8 cellular contexts compared by ENCODE assay signal in genomic region chr12:95790025-95790911, GRCh38. TPM values are rescaled to one million over a fixed set of nuclear protein-coding genes. Genes with fewer than 3 reads are reported as not detected.
DNase-seq lines count a peak whose midpoint lies in the region; ATAC-seq and TF ChIP-seq lines count a peak whose summit lies in the region.

TSS of gene NTN4 (minus strand) at chr12:95790764. CDS start at chr12:95790309, 455 bp downstream.

- POLR2A ChIA-PET in HCT116 (lab: Charles Lee), result no interaction called here

- intact Hi-C loops in HCT116 (cut with micrococcal nuclease), result no loop called here

- CTCF ChIA-PET in HCT116 (lab: Charles Lee), result no interaction called here

- RAD21 ChIA-PET in HCT116 (lab: Charles Lee; ENCODE audit: low non-redundant PET in 1 of 2, low total read pairs in 2 of 2, uncharacterized antibody in 2 of 2, unreplicated experiment in 2 of 2), result no interaction called here

- peak within 1 kb of the TSS; percentile 58 for H3K9ac ChIP-seq in HCT116 (ENCODE audit: low read length)

- H3K36me3 ChIP-seq in HCT116 (ENCODE audit: control insufficient read depth in 1 of 2, insufficient read depth in 2 of 2, low read length in 2 of 2), result no peaks in the 10 kb centered on the region
- peaks cover 26% of the 10 kb centered on the region for H3K36me3 ChIP-seq in SJSA1
- H3K36me3 ChIP-seq in kidney epithelial cell (ENCODE audit: control insufficient read depth, insufficient read depth, low read length), result peaks cover 4% of the 10 kb centered on the region

- H3K4me3 ChIP-seq in HCT116 (replicated peaks in 1 of 2; ENCODE audit: low read depth in 1 of 2, low read length in 2 of 2) (peak within 1 kb of the TSS; percentile 51 to 65), SJSA1 (peak within 1 kb of the TSS; percentile 94), kidney epithelial cell (ENCODE audit: low read depth, low read length) (peak within 1 kb of the TSS; percentile 85)

- DNase-seq in DMS53 treated with DMSO at 0.1 percent for 48 hours (lab: John Stamatoyannopoulos, UW; ENCODE audit: unreplicated experiment), result peak; percentile 22
- DNase-seq in HCT116 (ENCODE audit: low read depth, low spot score), result no peak
- peak; percentile 54 to 60 for DNase-seq in SJSA1 (ENCODE audit: low read depth in 1 of 2, low spot score in 2 of 2)
- peak in 15 of 61 donors; percentile 2 to 60 (median 13) for DNase-seq in caudate nucleus (lab: John Stamatoyannopoulos, UW)
- no peak for DNase-seq in kidney epithelial cell (ENCODE audit: low read depth)
- peak; percentile 10 to 12 for DNase-seq in stimulated activated CD8-positive, alpha-beta memory T cell treated with anti-CD3 and anti-CD28 coated beads, Interleukin-2, amount 100 ng/mL, for 48 hours (ENCODE audit: low read depth in 2 of 2)
- no peak for DNase-seq in NCI-H1930 (lab: John Stamatoyannopoulos, UW)

- no TSS peak for BruUV-seq in HCT116 (replicated peaks; lab: Mats Ljungman, UMichigan)

- H3K27me3 ChIP-seq in HCT116 (ENCODE audit: insufficient read depth, low read length) (peaks cover 7% of the 10 kb centered on the region; the same call in 1 of the 2 replicates), SJSA1 (replicated peaks) (no peaks in the 10 kb centered on the region), kidney epithelial cell (ENCODE audit: control insufficient read depth, insufficient read depth, low read length) (no peaks in the 10 kb centered on the region)

- H3K27ac ChIP-seq in HCT116 (ENCODE audit: low read depth, low read length) (no peak within 1 kb of the TSS; the same call in 1 of the 2 replicates), SJSA1 (peak within 1 kb of the TSS; percentile 68), caudate nucleus (ENCODE audit: low read depth, low read length) (peak within 1 kb of the TSS; percentile 54)

- peak within 1 kb of the TSS; percentile 96 for H3K4me2 ChIP-seq in HCT116 (ENCODE audit: low read length)

- TF ChIP-seq RAD21 in HCT116 (IDR thresholded peaks at IDR 0.05; ENCODE audit: low read depth), result no peak

- H2AFZ ChIP-seq in HCT116 (ENCODE audit: low read depth, low read length, poor library complexity, severe bottlenecking), result peak within 1 kb of the TSS; percentile 83

- no peaks in the 10 kb centered on the region for H4K20me1 ChIP-seq in HCT116 (ENCODE audit: insufficient read depth)

- H3K4me1 ChIP-seq in HCT116 (ENCODE audit: control insufficient read depth in 1 of 2, insufficient read depth in 2 of 2, low read length in 2 of 2), result peaks cover 17 to 29% of the 10 kb centered on the region in 2 experiments; a peak in 3 of 4 replicates
- peaks cover 29% of the 10 kb centered on the region for H3K4me1 ChIP-seq in SJSA1 (replicated peaks)

- H3K9me3 ChIP-seq in HCT116 (ENCODE audit: control insufficient read depth in 1 of 2, insufficient read depth in 1 of 2, low read depth in 1 of 2, low read length in 2 of 2), result no peaks in the 10 kb centered on the region
- H3K9me3 ChIP-seq in SJSA1 (replicated peaks), result no peaks in the 10 kb centered on the region

- H3K79me2 ChIP-seq in HCT116 (ENCODE audit: insufficient read depth, low read length), result no peaks in the 10 kb centered on the region

- ATAC-seq in HCT116 (peak; percentile 74), GM18517 (IDR thresholded peaks at IDR 0.05; ENCODE audit: unreplicated experiment) (no peak)

- no peaks in the 10 kb centered on the region for H3K9me2 ChIP-seq in HCT116 (ENCODE audit: insufficient read depth)

- no peak for TF ChIP-seq CTCF in HCT116 (IDR thresholded peaks at IDR 0.05 in 2 of 3, conservative IDR thresholded peaks at IDR 0.05 in 1 of 3; ENCODE audit: borderline replicate concordance in 1 of 3, insufficient read depth in 1 of 3, low read depth in 2 of 3, low read length in 2 of 3)
- TF ChIP-seq CTCF in kidney epithelial cell (IDR thresholded peaks at IDR 0.05; ENCODE audit: insufficient read depth, low read length, poor library complexity, severe bottlenecking), result no peak

- no peak for TF ChIP-seq POLR2A in HCT116 (IDR thresholded peaks at IDR 0.05; ENCODE audit: borderline replicate concordance, extremely low read depth, insufficient read depth, insufficient read length)

TF ChIP-seq in HCT116, 20 proteins besides CTCF, POLR2A, EP300 and RAD21:
- no peak for TF ChIP-seq SP1 (IDR thresholded peaks at IDR 0.05; ENCODE audit: low read depth)
- TF ChIP-seq, protein P1, sequence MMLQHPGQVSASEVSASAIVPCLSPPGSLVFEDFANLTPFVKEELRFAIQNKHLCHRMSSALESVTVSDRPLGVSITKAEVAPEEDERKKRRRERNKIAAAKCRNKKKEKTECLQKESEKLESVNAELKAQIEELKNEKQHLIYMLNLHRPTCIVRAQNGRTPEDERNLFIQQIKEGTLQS (IDR thresholded peaks at IDR 0.05), result no peak
- peak; percentile 60 for TF ChIP-seq ZFX (IDR thresholded peaks at IDR 0.05)
- TF ChIP-seq JUND (IDR thresholded peaks at IDR 0.05), result no peak
- no peak for TF ChIP-seq FOSL1 (IDR thresholded peaks at IDR 0.05; ENCODE audit: low read depth)
- no peak for TF ChIP-seq SIN3A (IDR thresholded peaks at IDR 0.05; ENCODE audit: low read depth)
- peak; percentile 24 for TF ChIP-seq POLR2AphosphoS5 (IDR thresholded peaks at IDR 0.05; ENCODE audit: low read depth, low read length)
- TF ChIP-seq, protein P2, sequence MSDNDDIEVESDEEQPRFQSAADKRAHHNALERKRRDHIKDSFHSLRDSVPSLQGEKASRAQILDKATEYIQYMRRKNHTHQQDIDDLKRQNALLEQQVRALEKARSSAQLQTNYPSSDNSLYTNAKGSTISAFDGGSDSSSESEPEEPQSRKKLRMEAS (IDR thresholded peaks at IDR 0.05), result no peak
- TF ChIP-seq YY1 (IDR thresholded peaks at IDR 0.05; ENCODE audit: extremely low read depth, insufficient replicate concordance, low read depth, low read length), result no peak
- TF ChIP-seq ZBTB33 (IDR thresholded peaks at IDR 0.05; ENCODE audit: extremely low read depth, insufficient replicate concordance, low read length), result no peak
- no peak for TF ChIP-seq ZNF274 (IDR thresholded peaks at IDR 0.05; ENCODE audit: low read depth, low read length)
- no peak for TF ChIP-seq SRF (IDR thresholded peaks at IDR 0.05; ENCODE audit: low read depth)
- TF ChIP-seq EGR1 (IDR thresholded peaks at IDR 0.05; ENCODE audit: low read depth), result no peak
- no peak for TF ChIP-seq EZH2 (IDR thresholded peaks at IDR 0.05)
- TF ChIP-seq CBX3 (IDR thresholded peaks at IDR 0.05; ENCODE audit: low read depth), result no peak
- no peak for TF ChIP-seq TCF7L2 (IDR thresholded peaks at IDR 0.05; ENCODE audit: borderline replicate concordance, extremely low read depth, insufficient read depth, insufficient read length)

RNA-seq across cellular contexts. Expression of gene NTN4, which starts in this region (rescaled TPM):
- total RNA-seq in HCT116 (2021; ENCODE audit: unreplicated experiment) (4.3 TPM), kidney epithelial cell (76.7 and 81.3 TPM in 2 replicates)
- 2.7 and 3.1 TPM in 2 replicates for polyA plus RNA-seq in HCT116 (2012)
- total RNA-seq in SJSA1 (2014; rRNA removed; shearing (Covaris generic)), result 44.9 and 59.5 TPM in 2 replicates

Comparison
In these comparisons a context has a peak if more than half of its experiments do, and no peak if none do; other contexts are left out.
1. DNase-seq: peak in DMS53 treated with DMSO at 0.1 percent for 48 hours (single experiment), SJSA1 (2 of 2) and stimulated activated CD8-positive, alpha-beta memory T cell treated with anti-CD3 and anti-CD28 coated beads, Interleukin-2, amount 100 ng/mL, for 48 hours (2 of 2); none in HCT116 (single experiment), kidney epithelial cell (single experiment) and NCI-H1930 (0 of 2).
2. Peak in every context shown above with its lines, with median percentiles within 50 percentile points of each other: H3K4me3 ChIP-seq.